Comparison of ENCODE assay signal across 8 cellular contexts in the genomic region with DNA sequence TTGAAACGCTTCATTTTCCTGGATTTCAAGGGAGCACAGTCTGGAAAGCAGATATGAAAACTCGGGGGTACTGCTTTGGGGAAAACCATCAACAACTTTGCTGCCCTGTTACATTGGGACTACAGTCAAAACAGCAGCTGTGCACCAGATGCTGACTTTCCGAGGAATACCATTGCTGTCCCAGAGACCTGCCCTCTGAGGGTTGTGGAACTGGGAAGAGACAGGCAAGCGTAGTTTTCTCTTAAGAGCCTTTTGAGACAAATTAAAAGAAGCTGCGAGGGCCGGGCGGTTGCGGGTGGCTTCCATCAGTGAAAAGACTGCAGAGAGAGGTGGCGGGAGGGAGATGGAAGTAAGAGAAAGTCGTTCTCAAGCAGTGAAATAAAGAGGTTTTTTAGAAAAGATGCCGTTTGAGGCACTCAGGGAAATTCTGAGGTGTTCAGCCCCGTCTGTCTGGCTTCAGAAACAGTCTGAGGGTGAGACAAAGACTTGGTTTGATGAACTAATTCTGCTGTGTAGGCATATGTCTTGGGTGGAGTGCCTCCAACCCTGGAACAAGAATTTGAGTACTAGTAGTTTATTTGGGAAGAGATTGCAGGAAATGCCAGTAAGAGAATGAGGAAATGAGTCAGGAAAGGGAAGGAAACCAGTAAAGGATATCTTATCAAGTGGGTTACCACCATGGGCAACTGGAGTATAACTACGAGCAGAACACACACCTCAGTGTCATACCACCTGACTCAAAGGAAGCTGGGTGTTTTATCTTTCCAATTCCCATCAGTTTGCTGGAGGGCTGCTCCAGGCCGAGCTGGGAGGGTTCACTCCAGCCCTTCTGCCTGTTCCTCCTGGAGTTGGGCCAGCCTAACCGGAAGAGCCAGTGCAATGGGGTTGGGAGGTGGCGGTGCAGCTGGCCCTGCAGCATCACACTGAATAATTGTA.
A peak's percentile ranks its signal among the peaks of the same experiment; 100 is the strongest.
DNase-seq lines count a peak whose midpoint lies in the region; ATAC-seq and TF ChIP-seq lines count a peak whose summit lies in the region.

No MANE protein-coding gene starts in this region.

- H3K36me3 Mint-ChIP-seq in CD8-positive, alpha-beta T cell: peaks cover 94% of the 10 kb centered on the region
- peaks cover 76% of the 10 kb centered on the region for H3K36me3 Mint-ChIP-seq in T-cell

- no peak overlapping the region for H3K4me3 ChIP-seq in CD8-positive, alpha-beta T cell (ENCODE audit: low read depth, low read length)
- H3K4me3 ChIP-seq in fibroblast of the aortic adventitia (ENCODE audit: low read depth, low read length): no peak overlapping the region
- H3K4me3 ChIP-seq in parathyroid adenoma (ENCODE audit: low read depth, low read length): no peak overlapping the region

- H3K4me1 Mint-ChIP-seq in CD8-positive, alpha-beta T cell (ENCODE audit: low read depth): peaks cover 95% of the 10 kb centered on the region
- H3K4me1 Mint-ChIP-seq in T-cell: peaks cover 95 to 98% (median 96%) of the 10 kb centered on the region in 3 donors

- H3K4me2 ChIP-seq in parathyroid adenoma (ENCODE audit: low read length): no peak overlapping the region

- H2AFZ ChIP-seq in parathyroid adenoma: no peak overlapping the region

- ATAC-seq in CD8-positive, alpha-beta T cell: peak; percentile 41
- ATAC-seq in T-cell (replicated peaks in 1 of 4) (peak; percentile 36 to 55 (median 46)), GM18909 (IDR thresholded peaks at IDR 0.05; ENCODE audit: poor library complexity, unreplicated experiment) (no peak), GM21528 (IDR thresholded peaks at IDR 0.05; ENCODE audit: low FRiP score, unreplicated experiment) (no peak), GM21390 (IDR thresholded peaks at IDR 0.05; ENCODE audit: unreplicated experiment) (no peak)

- no peaks in the 10 kb centered on the region for H3K79me2 ChIP-seq in parathyroid adenoma

- intact Hi-C loops in CD8-positive, alpha-beta T cell (cut with DNase I, micrococcal nuclease): loop anchor here in 1 of 2 experiments (1.0 to 2.0 kb wide), 2 partner anchors 9 to 15 kb away; no protein-coding TSS in a partner anchor

- no peak overlapping the region for H3K9ac ChIP-seq in parathyroid adenoma

- no peak for DNase-seq in CD8-positive, alpha-beta T cell
- DNase-seq in T-cell: no peak
- peak; percentile 80 for DNase-seq in fibroblast of the aortic adventitia (ENCODE audit: low read depth)
- no peak for DNase-seq in NK-92 treated with Interleukin-12 subunit alpha and Interleukin-12 subunit beta, amount 100 ng/mL, for 24 hours (lab: John Stamatoyannopoulos, UW)

- CTCF ChIA-PET in CD8-positive, alpha-beta T cell (lab: Charles Lee): interaction anchor here (1.0 to 3.8 kb wide), 2 partner anchors 9 to 13 kb away, joined by 3 to 22 read pairs; no protein-coding TSS in a partner anchor
- CTCF ChIA-PET in T-cell (lab: Charles Lee): interaction anchor here (0.7 to 1.0 kb wide), 5 partner anchors 10 to 362 kb away, joined by 3 to 5 read pairs (median 3); no protein-coding TSS in a partner anchor

- no peaks in the 10 kb centered on the region for H3K9me3 Mint-ChIP-seq in CD8-positive, alpha-beta T cell
- H3K9me3 Mint-ChIP-seq in T-cell: no peaks in the 10 kb centered on the region

- H3K27me3 Mint-ChIP-seq in CD8-positive, alpha-beta T cell (ENCODE audit: low read depth): no peaks in the 10 kb centered on the region
- H3K27me3 Mint-ChIP-seq in T-cell: no peaks in the 10 kb centered on the region

- H3K4me3 Mint-ChIP-seq in CD8-positive, alpha-beta T cell: peak overlapping the region; percentile 55
- peak overlapping the region; percentile 1 to 68 (median 60) for H3K4me3 Mint-ChIP-seq in T-cell

- POLR2A ChIA-PET in CD8-positive, alpha-beta T cell (lab: Charles Lee): interaction anchor here (0.5 to 2.4 kb wide), 9 partner anchors 10 to 74 kb away, joined by 3 to 10 read pairs (median 4); no protein-coding TSS in a partner anchor
- POLR2A ChIA-PET in T-cell (lab: Charles Lee): interaction anchor here in 1 of 2 donors (0.7 kb wide), 1 partner anchor 77 kb away, joined by 6 read pairs; no protein-coding TSS in a partner anchor

- H3K27ac ChIP-seq in CD8-positive, alpha-beta T cell (ENCODE audit: low read depth, low read length): no peak overlapping the region
- peak overlapping the region; percentile 25 for H3K27ac ChIP-seq in parathyroid adenoma

- peaks cover 42% of the 10 kb centered on the region for H3K36me3 ChIP-seq in CD8-positive, alpha-beta T cell (ENCODE audit: insufficient read depth, low read length)
- no peaks in the 10 kb centered on the region for H3K36me3 ChIP-seq in parathyroid adenoma (ENCODE audit: control insufficient read depth, insufficient read depth, low read length)

- H3K27me3 ChIP-seq in CD8-positive, alpha-beta T cell (ENCODE audit: insufficient read depth, low read length): no peaks in the 10 kb centered on the region
- no peaks in the 10 kb centered on the region for H3K27me3 ChIP-seq in parathyroid adenoma (ENCODE audit: control insufficient read depth, insufficient read depth, low read length)

- no peaks in the 10 kb centered on the region for H3K9me3 ChIP-seq in CD8-positive, alpha-beta T cell (ENCODE audit: low read length)
- H3K9me3 ChIP-seq in parathyroid adenoma (ENCODE audit: control insufficient read depth, low read length): no peaks in the 10 kb centered on the region

- H3K27ac Mint-ChIP-seq in CD8-positive, alpha-beta T cell: peak overlapping the region; percentile 92
- H3K27ac Mint-ChIP-seq in T-cell: peak overlapping the region; percentile 82

- H3K4me1 ChIP-seq in CD8-positive, alpha-beta T cell (ENCODE audit: insufficient read depth, low read length): peaks cover 87% of the 10 kb centered on the region
- H3K4me1 ChIP-seq in parathyroid adenoma: peaks cover 2% of the 10 kb centered on the region

- no peak for TF ChIP-seq CTCF in CD8-positive, alpha-beta T cell (IDR thresholded peaks at IDR 0.05)
- TF ChIP-seq CTCF in fibroblast of the aortic adventitia (IDR thresholded peaks at IDR 0.05; ENCODE audit: insufficient read depth, low read length): no peak
- no peak for TF ChIP-seq CTCF in parathyroid adenoma (IDR thresholded peaks at IDR 0.05)

Comparison
In these comparisons a context has a peak if more than half of its experiments do, and no peak if none do; other contexts are left out.
1. ATAC-seq: peak in CD8-positive, alpha-beta T cell (single experiment) and T-cell (4 of 4); none in GM18909 (single experiment), GM21528 (single experiment) and GM21390 (single experiment).